Comparison of ENCODE assay signal across 1 cellular context in the genomic region with DNA sequence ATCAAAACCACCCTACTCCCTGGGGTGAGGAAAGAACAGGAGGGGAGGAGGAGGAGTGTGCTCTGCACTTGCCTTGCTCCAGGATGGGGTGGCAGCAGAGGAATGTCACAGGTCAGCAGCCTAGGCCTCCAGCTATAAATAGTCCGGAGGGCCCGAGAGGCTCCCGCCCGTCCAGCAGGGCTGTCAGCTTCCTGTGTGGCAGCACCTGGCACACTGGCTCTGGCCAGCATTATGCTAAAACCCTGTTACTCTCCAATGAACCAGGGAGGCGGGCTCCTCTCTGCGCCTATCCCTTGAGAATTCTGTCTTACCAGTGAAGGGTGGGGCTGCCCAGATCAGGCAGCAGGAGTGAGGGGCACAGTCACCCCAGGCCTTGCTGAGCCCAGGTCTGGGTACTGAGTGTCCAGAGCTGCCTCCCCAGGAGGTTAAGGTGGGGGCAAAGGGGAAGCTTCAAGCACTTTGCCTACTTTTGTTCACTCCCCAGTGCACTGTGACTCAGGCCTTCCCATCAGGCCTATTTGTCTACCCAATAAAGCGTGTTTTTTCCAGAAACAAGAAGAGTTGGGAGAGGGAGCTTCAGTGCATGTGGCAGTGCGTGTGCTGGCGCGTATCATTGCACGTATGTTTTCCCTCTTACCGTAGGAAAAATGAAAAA.
A peak's percentile ranks its signal among the peaks of the same experiment; 100 is the strongest.
TF ChIP-seq lines count a peak whose summit lies in the region.

No MANE protein-coding gene starts in this region.

TF ChIP-seq in GM12878, 131 proteins besides CTCF, POLR2A, EP300 and RAD21:
- TF ChIP-seq HDAC2 (IDR thresholded peaks at IDR 0.05) (no peak), POLR2AphosphoS5 (IDR thresholded peaks at IDR 0.05; ENCODE audit: low read length) (no peak), RB1 (IDR thresholded peaks at IDR 0.05; ENCODE audit: borderline replicate concordance) (no peak), BCL3 (IDR thresholded peaks at IDR 0.05; ENCODE audit: borderline replicate concordance, insufficient read depth, low read depth, low read length, poor library complexity, severe bottlenecking) (no peak), IRF3 (IDR thresholded peaks at IDR 0.05) (no peak), TARDBP (IDR thresholded peaks at IDR 0.05; ENCODE audit: borderline replicate concordance) (no peak), YBX1 (IDR thresholded peaks at IDR 0.05) (no peak), PAX8 (IDR thresholded peaks at IDR 0.05) (no peak), PML (IDR thresholded peaks at IDR 0.05; ENCODE audit: low read length) (no peak), MEF2B (IDR thresholded peaks at IDR 0.05; ENCODE audit: partially characterized antibody, poor library complexity, severe bottlenecking) (peak; percentile 27), ZBED1 (IDR thresholded peaks at IDR 0.05; ENCODE audit: borderline replicate concordance) (no peak), MEF2A (IDR thresholded peaks at IDR 0.05; ENCODE audit: insufficient read depth, low read depth, low read length) (no peak), EZH2 (IDR thresholded peaks at IDR 0.05; ENCODE audit: borderline replicate concordance, control insufficient read depth, low read depth, low read length) (no peak), BRCA1 (IDR thresholded peaks at IDR 0.05; ENCODE audit: low read depth, low read length) (no peak), GABPA (IDR thresholded peaks at IDR 0.05; ENCODE audit: low read depth) (no peak), BHLHE40 (IDR thresholded peaks at IDR 0.05; ENCODE audit: borderline replicate concordance in 1 of 2, low read depth in 2 of 2, low read length in 1 of 2) (peak in 1 of 2 experiments; percentile 3; a peak in 1 of 4 replicates), KDM1A (IDR thresholded peaks at IDR 0.05; ENCODE audit: borderline replicate concordance) (no peak), MTA2 (IDR thresholded peaks at IDR 0.05; ENCODE audit: low read depth) (no peak), ATF7 (IDR thresholded peaks at IDR 0.05; ENCODE audit: low read depth) (no peak), RELA (IDR thresholded peaks at IDR 0.05; ENCODE audit: borderline replicate concordance, partially characterized antibody) (no peak), HCFC1 (IDR thresholded peaks at IDR 0.05; ENCODE audit: low read length) (no peak), YY1 (IDR thresholded peaks at IDR 0.05; ENCODE audit: low read depth, low read length) (no peak), ZNF207 (IDR thresholded peaks at IDR 0.05; ENCODE audit: borderline replicate concordance) (no peak), SIN3A (IDR thresholded peaks at IDR 0.05; ENCODE audit: low read depth, low read length) (no peak), CBX3 (IDR thresholded peaks at IDR 0.05; ENCODE audit: borderline replicate concordance, low read depth) (no peak), NR2C1 (IDR thresholded peaks at IDR 0.05) (no peak), SMARCA5 (IDR thresholded peaks at IDR 0.05) (no peak), ASH2L (IDR thresholded peaks at IDR 0.05; ENCODE audit: borderline replicate concordance, low read depth) (no peak), FOXK2 (IDR thresholded peaks at IDR 0.05) (no peak), EED (IDR thresholded peaks at IDR 0.05; ENCODE audit: low read depth) (peak; percentile 19; the same call in 1 of the 2 replicates), CEBPB (IDR thresholded peaks at IDR 0.05; ENCODE audit: borderline replicate concordance in 1 of 2, low read depth in 2 of 2, low read length in 2 of 2) (no peak), LARP7 (IDR thresholded peaks at IDR 0.05) (no peak), SUPT20H (IDR thresholded peaks at IDR 0.05; ENCODE audit: borderline replicate concordance, control insufficient read depth, low read depth, low read length) (no peak), ZNF622 (IDR thresholded peaks at IDR 0.05) (no peak), GATAD2B (conservative IDR thresholded peaks at IDR 0.05; ENCODE audit: low read depth) (peak; percentile 34; the same call in 1 of the 2 replicates), IKZF1 (conservative IDR thresholded peaks at IDR 0.05) (0 out of 2 replicates have a peak, but pooled peaks have one; percentile 4), STAT3 (IDR thresholded peaks at IDR 0.05; ENCODE audit: low read depth, low read length) (no peak)
- TF ChIP-seq, protein P1, sequence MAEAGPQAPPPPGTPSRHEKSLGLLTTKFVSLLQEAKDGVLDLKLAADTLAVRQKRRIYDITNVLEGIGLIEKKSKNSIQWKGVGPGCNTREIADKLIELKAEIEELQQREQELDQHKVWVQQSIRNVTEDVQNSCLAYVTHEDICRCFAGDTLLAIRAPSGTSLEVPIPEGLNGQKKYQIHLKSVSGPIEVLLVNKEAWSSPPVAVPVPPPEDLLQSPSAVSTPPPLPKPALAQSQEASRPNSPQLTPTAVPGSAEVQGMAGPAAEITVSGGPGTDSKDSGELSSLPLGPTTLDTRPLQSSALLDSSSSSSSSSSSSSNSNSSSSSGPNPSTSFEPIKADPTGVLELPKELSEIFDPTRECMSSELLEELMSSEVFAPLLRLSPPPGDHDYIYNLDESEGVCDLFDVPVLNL (IDR thresholded peaks at IDR 0.05; ENCODE audit: low read depth, low read length) = no peak
